In the genomic region with DNA sequence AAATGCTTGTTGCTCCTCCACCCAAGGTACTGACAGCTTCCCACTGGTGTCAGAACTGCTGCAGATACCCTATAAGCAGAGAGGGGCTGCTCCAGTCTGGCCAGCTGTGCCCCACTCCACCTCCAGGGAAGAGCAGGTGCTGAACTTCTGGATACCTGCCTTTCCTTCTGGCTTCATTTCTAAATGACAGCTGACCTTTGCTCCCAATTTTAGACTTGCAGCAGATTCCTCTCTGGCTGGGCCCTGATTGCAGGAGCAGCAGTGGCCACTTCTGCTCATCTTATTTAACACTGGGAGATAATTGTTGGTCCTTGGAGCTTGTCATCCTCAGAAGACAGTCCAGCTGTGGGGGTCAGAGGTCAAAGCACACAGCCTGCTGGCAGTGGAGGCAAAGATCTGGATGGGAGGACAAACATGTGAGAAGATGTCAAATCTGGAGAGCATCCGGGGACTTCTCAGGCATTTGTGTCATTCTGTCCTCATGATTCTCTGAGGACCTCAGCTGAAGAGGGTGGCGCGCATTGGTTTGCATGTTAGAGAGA, we compare ENCODE assay signal across 21 cellular contexts. TPM values are rescaled to one million over a fixed set of nuclear protein-coding genes. Genes with fewer than 3 reads are reported as not detected.
A peak's percentile ranks its signal among the peaks of the same experiment; 100 is the strongest.
DNase-seq lines count a peak whose midpoint lies in the region; ATAC-seq, FAIRE-seq and TF ChIP-seq lines count a peak whose summit lies in the region.
"Had no signal": no experiment of that assay in that cellular context is flagged by ENCODE, and none has a peak within 500 bp of the region (broad histone marks: within the 10 kb centered on the region; RNA-seq: fewer than 3 reads in every experiment).

No MANE protein-coding gene starts in this region.

- no peak for TF ChIP-seq CTCF in heart left ventricle (IDR thresholded peaks at IDR 0.05)

- H3K4me1 ChIP-seq in heart left ventricle (peaks cover 0 to 38% (median 9%) of the 10 kb centered on the region in 12 donors), small intestine (ENCODE audit: control insufficient read depth in 2 of 2, insufficient read depth in 1 of 2, low read depth in 1 of 2, low read length in 1 of 2) (no peaks in the 10 kb centered on the region)

- H3K36me3 ChIP-seq in heart left ventricle (peaks cover 0 to 8% (median 0%) of the 10 kb centered on the region in 9 donors), small intestine (ENCODE audit: control insufficient read depth in 2 of 2, insufficient read depth in 2 of 2, low read length in 2 of 2) (no peaks in the 10 kb centered on the region)
- H3K36me3 ChIP-seq: SJCRH30 had no signal

- H3K4me1 Mint-ChIP-seq in activated naive CD4-positive, alpha-beta T cell treated with anti-CD3 and anti-CD28 coated beads for 36 hours (ENCODE audit: low read depth): peaks cover 23% of the 10 kb centered on the region

- H3K4me3 Mint-ChIP-seq in activated naive CD4-positive, alpha-beta T cell treated with anti-CD3 and anti-CD28 coated beads for 36 hours: no peak overlapping the region
- H3K4me3 Mint-ChIP-seq: GM23338 had no signal

- TF ChIP-seq POLR2A in heart left ventricle (IDR thresholded peaks at IDR 0.05): no peak

- H3K27ac ChIP-seq in heart left ventricle (no peak overlapping the region), small intestine (ENCODE audit: low read depth in 1 of 2, low read length in 1 of 2) (no peak overlapping the region)
- H3K27ac ChIP-seq: SJCRH30 had no signal

- H3K27me3 ChIP-seq in heart left ventricle: peaks cover 0 to 25% (median 0%) of the 10 kb centered on the region in 9 donors
- no peaks in the 10 kb centered on the region for H3K27me3 ChIP-seq in small intestine (ENCODE audit: control insufficient read depth in 2 of 2, insufficient read depth in 2 of 2, low read length in 2 of 2)
- H3K27me3 ChIP-seq: SJCRH30 had no signal

- H3K4me3 ChIP-seq in heart left ventricle: no peak overlapping the region
- H3K4me3 ChIP-seq in small intestine (ENCODE audit: low read depth in 1 of 2, low read length in 2 of 2): no peak overlapping the region
- H3K4me3 ChIP-seq: GM23338, SJCRH30 had no signal

- no peak for FAIRE-seq in small intestine (lab: Jason Lieb, UNC)
- FAIRE-seq: A204.1, G401.6, HTR-8/SVneo had no signal

- intact Hi-C loops in heart left ventricle (cut with DNase I): no loop called here
- intact Hi-C loops in cardiac septum (cut with DNase I): loop anchor here (5.0 kb wide), 1 partner anchor 37 kb away; the partner anchor contains the start of gene SETBP1
- intact Hi-C loops in activated naive CD4-positive, alpha-beta T cell treated with anti-CD3 and anti-CD28 coated beads for 36 hours (cut with micrococcal nuclease): no loop called here

- H3K9me3 ChIP-seq in heart left ventricle: no peaks in the 10 kb centered on the region
- no peaks in the 10 kb centered on the region for H3K9me3 ChIP-seq in small intestine (ENCODE audit: control insufficient read depth, low read depth)
- H3K9me3 ChIP-seq: SJCRH30 had no signal

- DNase-seq in heart left ventricle (peak in 3 of 5 donors; percentile 50 to 73 (median 66)), cardiac septum (ENCODE audit: low spot score) (no peak), NCI-H2227 (lab: John Stamatoyannopoulos, UW; ENCODE audit: unreplicated experiment) (peak; percentile 16), islet precursor cell (peak; percentile 26), small intestine (peak; percentile 49)
- DNase-seq in activated naive CD4-positive, alpha-beta T cell treated with anti-CD3 and anti-CD28 coated beads for 36 hours: no peak
- DNase-seq: COR-L47, DMS79 treated with DMSO at 0.1 percent for 48 hours, KBM-7, NCI-H1048, NCI-H1694, NCI-H2107, NCI-H82, SJCRH30 had no signal

- no peaks in the 10 kb centered on the region for H3K9me3 Mint-ChIP-seq in activated naive CD4-positive, alpha-beta T cell treated with anti-CD3 and anti-CD28 coated beads for 36 hours
- H3K9me3 Mint-ChIP-seq: GM23338 had no signal

- H3K27me3 Mint-ChIP-seq in activated naive CD4-positive, alpha-beta T cell treated with anti-CD3 and anti-CD28 coated beads for 36 hours (ENCODE audit: low read depth): peaks cover 6% of the 10 kb centered on the region

- H3K27ac Mint-ChIP-seq in activated naive CD4-positive, alpha-beta T cell treated with anti-CD3 and anti-CD28 coated beads for 36 hours: no peak overlapping the region
- H3K27ac Mint-ChIP-seq: GM23338 had no signal

- CTCF ChIA-PET in activated naive CD4-positive, alpha-beta T cell treated with anti-CD3 and anti-CD28 coated beads for 36 hours (lab: Charles Lee): no interaction called here

- WGBS in heart left ventricle, 4 donors: 79 to 94% (median 91%) methylated on average over 3 of the region's 3 CpGs
- WGBS in small intestine, 3 donors: 91 to 94% (median 93%) methylated on average over 3 of the region's 3 CpGs

- ATAC-seq in heart left ventricle (peak in 2 of 4 donors; percentile 21 to 24), HG03342 (IDR thresholded peaks at IDR 0.05; ENCODE audit: unreplicated experiment) (no peak), HG02610 (IDR thresholded peaks at IDR 0.05; ENCODE audit: unreplicated experiment) (no peak)
- ATAC-seq: GM23338 had no signal

- H3K36me3 Mint-ChIP-seq in activated naive CD4-positive, alpha-beta T cell treated with anti-CD3 and anti-CD28 coated beads for 36 hours (ENCODE audit: low read depth): no peaks in the 10 kb centered on the region
- H3K36me3 Mint-ChIP-seq: CD14-positive monocyte had no signal

RNA-seq across cellular contexts. Expression of gene SETBP1, which starts 38.9 kb away (rescaled TPM):
- total RNA-seq in heart left ventricle (10 to 100 TPM in 2 of 9 donors, 1 to 10 TPM in 7; 3.8 to 10.6 (median 6.1) TPM), cardiac septum (15.5 TPM)
- polyA plus RNA-seq in heart left ventricle (1 to 10 TPM; 1.2 to 1.4 TPM), small intestine (1 to 10 TPM in 1 of 3 donors, under 1 TPM in 1, not detected in 1; 0.54 to 1.8 TPM)
- total RNA-seq in activated naive CD4-positive, alpha-beta T cell treated with anti-CD3 and anti-CD28 coated beads for 36 hours: 1 to 10 TPM in 1 of 2 experiments, under 1 TPM in 1; 0.74 to 1.4 TPM

Comparison
In these comparisons a context has a peak if more than half of its experiments do, and no peak if none do; other contexts are left out.
1. DNase-seq: peak in heart left ventricle (3 of 5), NCI-H2227 (single experiment), islet precursor cell (single experiment) and small intestine (single experiment); none in cardiac septum (single experiment) and activated naive CD4-positive, alpha-beta T cell treated with anti-CD3 and anti-CD28 coated beads for 36 hours (single experiment).